Comparison of ENCODE assay signal across 7 cellular contexts in genomic region chr4:40264995-40265909, GRCh38.
DNase-seq lines count a peak whose midpoint lies in the region; ATAC-seq and TF ChIP-seq lines count a peak whose summit lies in the region.

No MANE protein-coding gene starts in this region.

- H3K9me3 Mint-ChIP-seq in activated CD8-positive, alpha-beta T cell treated with anti-CD3 and anti-CD28 coated beads for 36 hours, result peaks cover 5% of the 10 kb centered on the region
- peaks cover 15% of the 10 kb centered on the region for H3K9me3 Mint-ChIP-seq in mesothelial cell of epicardium

- intact Hi-C loops in activated CD8-positive, alpha-beta T cell treated with anti-CD3 and anti-CD28 coated beads for 36 hours (cut with micrococcal nuclease), result no loop called here

- H3K36me3 ChIP-seq in KMS-11 (ENCODE audit: insufficient read depth), result no peaks in the 10 kb centered on the region

- H3K79me2 ChIP-seq in KMS-11 (ENCODE audit: insufficient read depth, low read depth), result no peaks in the 10 kb centered on the region

- H3K27me3 Mint-ChIP-seq in activated CD8-positive, alpha-beta T cell treated with anti-CD3 and anti-CD28 coated beads for 36 hours, result no peaks in the 10 kb centered on the region
- no peaks in the 10 kb centered on the region for H3K27me3 Mint-ChIP-seq in mesothelial cell of epicardium (ENCODE audit: low read depth)

- no peak overlapping the region for H3K4me3 ChIP-seq in KMS-11 (IDR thresholded peaks at IDR 0.05; ENCODE audit: insufficient read depth, low read depth, low read length)

- peaks cover 30% of the 10 kb centered on the region for H3K4me1 ChIP-seq in KMS-11 (ENCODE audit: low read depth, poor library complexity, severe bottlenecking)

- H4K20me1 ChIP-seq in KMS-11 (ENCODE audit: insufficient read depth), result no peaks in the 10 kb centered on the region

- peak overlapping the region; percentile 42; the same call in 1 of the 2 replicates for H3K9ac ChIP-seq in KMS-11

- H2AFZ ChIP-seq in KMS-11 (ENCODE audit: low read depth), result peak overlapping the region; percentile 22; the same call in 1 of the 2 replicates

- peak overlapping the region; percentile 62 for H3K4me2 ChIP-seq in KMS-11

- peak overlapping the region; percentile 77 for H3K4me3 Mint-ChIP-seq in activated CD8-positive, alpha-beta T cell treated with anti-CD3 and anti-CD28 coated beads for 36 hours
- H3K4me3 Mint-ChIP-seq in mesothelial cell of epicardium, result no peak overlapping the region

- no peaks in the 10 kb centered on the region for H3K27me3 ChIP-seq in KMS-11 (ENCODE audit: insufficient read depth, low read depth)

- peak; percentile 64 for ATAC-seq in GM19452 (IDR thresholded peaks at IDR 0.05; ENCODE audit: unreplicated experiment)
- ATAC-seq in activated CD8-positive, alpha-beta T cell treated with anti-CD3 and anti-CD28 coated beads for 36 hours, result peak; percentile 71
- no peak for ATAC-seq in HG03025 (IDR thresholded peaks at IDR 0.05; ENCODE audit: low FRiP score, unreplicated experiment)
- no peak for ATAC-seq in esophagus mucosa

- CTCF ChIA-PET in activated CD8-positive, alpha-beta T cell treated with anti-CD3 and anti-CD28 coated beads for 36 hours (lab: Charles Lee), result interaction anchor here (0.8 to 1.9 kb wide), 8 partner anchors 8 to 44 kb away, joined by 3 to 7 read pairs (median 3); no protein-coding TSS in a partner anchor

- H3K27ac ChIP-seq in KMS-11, result peak overlapping the region; percentile 77

- TF ChIP-seq CTCF in KMS-11 (conservative IDR thresholded peaks at IDR 0.05; ENCODE audit: low read depth, low read length), result no peak
- no peak for TF ChIP-seq CTCF in activated CD8-positive, alpha-beta T cell treated with anti-CD3 and anti-CD28 coated beads for 36 hours (IDR thresholded peaks at IDR 0.05)
- no peak for TF ChIP-seq CTCF in mesothelial cell of epicardium (IDR thresholded peaks at IDR 0.05; ENCODE audit: unreplicated experiment)

- H3K36me3 Mint-ChIP-seq in activated CD8-positive, alpha-beta T cell treated with anti-CD3 and anti-CD28 coated beads for 36 hours (ENCODE audit: low read depth), result peaks cover 5% of the 10 kb centered on the region
- H3K36me3 Mint-ChIP-seq in mesothelial cell of epicardium, result no peaks in the 10 kb centered on the region

- peak; percentile 77 for DNase-seq in activated CD8-positive, alpha-beta T cell treated with anti-CD3 and anti-CD28 coated beads for 36 hours
- peak; percentile 24 to 53 for DNase-seq in mesothelial cell of epicardium (ENCODE audit: low spot score in 2 of 2, unreplicated experiment in 2 of 2)
- no peak for DNase-seq in NCI-H1694 (lab: John Stamatoyannopoulos, UW)

- POLR2A ChIA-PET in activated CD8-positive, alpha-beta T cell treated with anti-CD3 and anti-CD28 coated beads for 36 hours (lab: Charles Lee), result interaction anchor here (0.6 to 2.0 kb wide), 17 partner anchors 9 to 70 kb away, joined by 3 to 6 read pairs (median 3); no protein-coding TSS in a partner anchor

- H3K4me1 Mint-ChIP-seq in activated CD8-positive, alpha-beta T cell treated with anti-CD3 and anti-CD28 coated beads for 36 hours (ENCODE audit: low read depth), result peaks cover 71% of the 10 kb centered on the region
- peaks cover 36% of the 10 kb centered on the region for H3K4me1 Mint-ChIP-seq in mesothelial cell of epicardium

- H3K27ac Mint-ChIP-seq in activated CD8-positive, alpha-beta T cell treated with anti-CD3 and anti-CD28 coated beads for 36 hours, result peak overlapping the region; percentile 95
- peak overlapping the region; percentile 43 for H3K27ac Mint-ChIP-seq in mesothelial cell of epicardium

Comparison
In these comparisons a context has a peak if more than half of its experiments do, and no peak if none do; other contexts are left out.
1. ATAC-seq: peak in GM19452 (single experiment) and activated CD8-positive, alpha-beta T cell treated with anti-CD3 and anti-CD28 coated beads for 36 hours (single experiment); none in HG03025 (single experiment) and esophagus mucosa (single experiment).